6 cellular contexts compared by ENCODE assay signal in genomic region chr19:50747141-50747540, GRCh38. TPM values are rescaled to one million over a fixed set of nuclear protein-coding genes. Genes with fewer than 3 reads are reported as not detected.
"Had no signal": no experiment of that assay in that cellular context is flagged by ENCODE, and none has a peak within 500 bp of the region (broad histone marks: within the 10 kb centered on the region; RNA-seq: fewer than 3 reads in every experiment).

No MANE protein-coding gene starts in this region.

RNA-seq across cellular contexts. Expression of gene GPR32, which starts 23.1 kb away (rescaled TPM):
- total RNA-seq: GM23248, H1, H4, H7, H9, HFFc6 had no signal
- polyA plus RNA-seq: GM23248, H1 had no signal

RNA-seq across cellular contexts. Expression of gene ACP4, which starts 43.1 kb away (rescaled TPM):
- total RNA-seq: GM23248, H1, H4, H7, H9, HFFc6 had no signal
- polyA plus RNA-seq: GM23248, H1 had no signal
